19 cellular contexts compared by ENCODE assay signal in genomic region chr10:23453465-23453864, GRCh38.
"Had no signal": no experiment of that assay in that cellular context is flagged by ENCODE, and none has a peak within 500 bp of the region (broad histone marks: within the 10 kb centered on the region; RNA-seq: fewer than 3 reads in every experiment).

No MANE protein-coding gene starts in this region.

- DNase-seq: effector memory CD8-positive, alpha-beta T cell; erythroblast; gastrocnemius medialis; heart right ventricle; hypothalamus; kidney glomerular epithelial cell; mammary epithelial cell; naive thymus-derived CD4-positive, alpha-beta T cell; nephron progenitor cell; right cardiac atrium; small intestine; stimulated activated CD4-positive, alpha-beta T cell treated with anti-CD3 and anti-CD28 coated beads, Interleukin-12 subunit alpha, Interleukin-12 subunit beta, amount 100 ng/mL, for 4 hours; stimulated activated CD4-positive, alpha-beta T cell treated with anti-CD3 and anti-CD28 coated beads, Interleukin-2, amount 100 ng/mL, for 48 hours; tibial artery; upper lobe of left lung; uterus had no signal

- H3K36me3 ChIP-seq: gastrocnemius medialis, heart right ventricle, neutrophil, tibial artery, upper lobe of left lung, uterus had no signal

- H3K27ac Mint-ChIP-seq: dendritic cell treated with granulocyte-macrophage colony-stimulating factor and Interleukin-4, amounts not matched to agents 40 ng/mL and 50 ng/mL, for 4 days; effector memory CD8-positive, alpha-beta T cell; naive thymus-derived CD4-positive, alpha-beta T cell; nephron progenitor cell; stimulated activated naive CD8-positive, alpha-beta T cell treated with anti-CD3 and anti-CD28 coated beads, Interleukin-15, Interleukin-2, amounts not matched to agents 100 ng/mL and 50 ng/mL, for 24 hours had no signal

- H3K4me3 Mint-ChIP-seq: dendritic cell treated with granulocyte-macrophage colony-stimulating factor and Interleukin-4, amounts not matched to agents 40 ng/mL and 50 ng/mL, for 4 days; effector memory CD8-positive, alpha-beta T cell; naive thymus-derived CD4-positive, alpha-beta T cell; nephron progenitor cell; stimulated activated naive CD8-positive, alpha-beta T cell treated with anti-CD3 and anti-CD28 coated beads, Interleukin-15, Interleukin-2, amounts not matched to agents 100 ng/mL and 50 ng/mL, for 24 hours had no signal

- H3K27ac ChIP-seq: neutrophil, tibial artery, uterus had no signal

- H3K9me3 Mint-ChIP-seq: dendritic cell treated with granulocyte-macrophage colony-stimulating factor and Interleukin-4, amounts not matched to agents 40 ng/mL and 50 ng/mL, for 4 days; effector memory CD8-positive, alpha-beta T cell; naive thymus-derived CD4-positive, alpha-beta T cell; nephron progenitor cell; stimulated activated naive CD8-positive, alpha-beta T cell treated with anti-CD3 and anti-CD28 coated beads, Interleukin-15, Interleukin-2, amounts not matched to agents 100 ng/mL and 50 ng/mL, for 24 hours had no signal

- FAIRE-seq: small intestine had no signal

- ATAC-seq: effector memory CD8-positive, alpha-beta T cell; gastrocnemius medialis; heart right ventricle; naive thymus-derived CD4-positive, alpha-beta T cell; right cardiac atrium had no signal

- H3K27me3 ChIP-seq: gastrocnemius medialis, heart right ventricle, neutrophil, tibial artery, upper lobe of left lung, uterus had no signal

- H3K4me3 ChIP-seq: gastrocnemius medialis, heart right ventricle, tibial artery, upper lobe of left lung, uterus had no signal

- H3K27me3 Mint-ChIP-seq: dendritic cell treated with granulocyte-macrophage colony-stimulating factor and Interleukin-4, amounts not matched to agents 40 ng/mL and 50 ng/mL, for 4 days; effector memory CD8-positive, alpha-beta T cell; naive thymus-derived CD4-positive, alpha-beta T cell; stimulated activated naive CD8-positive, alpha-beta T cell treated with anti-CD3 and anti-CD28 coated beads, Interleukin-15, Interleukin-2, amounts not matched to agents 100 ng/mL and 50 ng/mL, for 24 hours had no signal

- H3K9me3 ChIP-seq: gastrocnemius medialis, heart right ventricle, neutrophil, tibial artery, upper lobe of left lung, uterus had no signal

- H3K4me1 ChIP-seq: tibial artery, uterus had no signal
